Comparison of ENCODE assay signal across 19 cellular contexts in genomic region chr10:27692663-27693062, GRCh38. TPM values are rescaled to one million over a fixed set of nuclear protein-coding genes. Genes with fewer than 3 reads are reported as not detected.
"Had no signal": no experiment of that assay in that cellular context is flagged by ENCODE, and none has a peak within 500 bp of the region (broad histone marks: within the 10 kb centered on the region; RNA-seq: fewer than 3 reads in every experiment).

No MANE protein-coding gene starts in this region.

- DNase-seq: IMR-90, Kasumi-1, MM.1S, NCI-H1092 treated with DMSO at 0.1 percent for 48 hours, NCI-H1436 treated with DMSO at 0.1 percent for 48 hours, NCI-H1694, NCI-H187 treated with DMSO at 0.1 percent for 48 hours, NCI-H2029 treated with DMSO at 0.1 percent for 48 hours, NCI-H2227 treated with DMSO at 0.1 percent for 48 hours, NCI-H524 treated with DMSO at 0.1 percent for 48 hours, NCI-H69, NCI-H774, RPMI8226, SHP77, SK-N-SH had no signal

- H3K27ac ChIP-seq: KMS-11 had no signal

- ATAC-seq: HepG2 had no signal

- H3K9me3 ChIP-seq: SK-N-SH had no signal

- FAIRE-seq: HepG2, RCC 7860 had no signal

RNA-seq across cellular contexts. Expression of gene MKX, which starts 53.0 kb away (rescaled TPM):
- total RNA-seq: HepG2, SK-MEL-5 had no signal
- polyA plus RNA-seq: HepG2, SK-N-SH had no signal
